Comparison of ENCODE assay signal across 10 cellular contexts in the genomic region with DNA sequence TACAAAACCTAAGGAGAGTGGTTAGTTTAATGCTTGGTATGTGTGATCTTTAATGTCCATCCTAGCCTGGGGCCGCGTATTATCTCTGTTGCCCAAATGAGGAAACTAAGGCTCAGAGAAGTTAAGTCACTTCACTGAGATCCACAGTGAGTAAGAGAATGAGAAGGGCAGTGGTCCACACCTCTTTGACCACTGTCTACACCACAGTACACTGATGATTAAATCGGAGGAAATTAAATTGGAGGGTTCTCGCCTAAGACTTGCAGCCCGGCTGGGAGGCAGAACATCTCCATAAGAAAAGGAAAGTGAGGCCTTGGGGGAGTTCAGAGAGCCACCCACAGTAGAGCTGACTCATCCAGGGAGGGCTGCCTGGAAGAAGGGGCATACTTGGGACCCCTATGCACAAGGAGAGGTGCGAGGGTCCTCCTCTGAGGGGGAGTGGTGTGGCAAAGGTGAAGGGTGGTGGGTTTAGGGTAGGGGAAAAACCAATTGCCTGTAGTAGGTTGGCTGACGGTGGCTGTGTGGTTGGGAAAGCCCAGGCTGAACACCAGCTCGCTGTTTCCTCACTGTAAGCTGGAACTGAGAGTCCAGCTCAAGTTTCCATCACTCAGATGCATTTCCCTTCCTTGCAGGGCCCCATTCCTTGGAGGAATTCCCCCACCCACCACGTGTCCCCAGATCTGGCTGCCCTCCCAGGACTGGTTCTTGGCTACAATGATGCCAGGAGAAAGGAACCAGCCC. TPM values are rescaled to one million over a fixed set of nuclear protein-coding genes. Genes with fewer than 3 reads are reported as not detected.
DNase-seq lines count a peak whose midpoint lies in the region; TF ChIP-seq lines count a peak whose summit lies in the region.
"Had no signal": no experiment of that assay in that cellular context is flagged by ENCODE, and none has a peak within 500 bp of the region (broad histone marks: within the 10 kb centered on the region; RNA-seq: fewer than 3 reads in every experiment).

No MANE protein-coding gene starts in this region.

- H3F3A ChIP-seq in MM.1S (ENCODE audit: insufficient read depth, low read length), result no peaks in the 10 kb centered on the region

- peak overlapping the region; percentile 84 for H3K27ac Mint-ChIP-seq in activated CD4-positive, alpha-beta memory T cell treated with anti-CD3 and anti-CD28 coated beads for 36 hours
- no peak overlapping the region for H3K27ac Mint-ChIP-seq in activated CD4-positive, alpha-beta memory T cell treated with anti-CD3 and anti-CD28 coated beads, Interleukin-2, amount 10 ng/mL, durations not matched to agents 7 days and 5 days
- H3K27ac Mint-ChIP-seq in activated CD4-positive, alpha-beta T cell treated with anti-CD3 and anti-CD28 coated beads, Interleukin-2, amount 10 ng/mL, durations not matched to agents 7 days and 5 days, result peak overlapping the region; percentile 33
- peak overlapping the region in 1 of 6 donors; percentile 46 for H3K27ac Mint-ChIP-seq in immature natural killer cell

- no peaks in the 10 kb centered on the region for H3K36me3 ChIP-seq in MM.1S (replicated peaks; ENCODE audit: insufficient read depth, low read length)

- H3K4me3 Mint-ChIP-seq in activated CD4-positive, alpha-beta memory T cell treated with anti-CD3 and anti-CD28 coated beads for 36 hours, result peak overlapping the region; percentile 42
- no peak overlapping the region for H3K4me3 Mint-ChIP-seq in activated CD4-positive, alpha-beta memory T cell treated with anti-CD3 and anti-CD28 coated beads, Interleukin-2, amount 10 ng/mL, durations not matched to agents 7 days and 5 days
- no peak overlapping the region for H3K4me3 Mint-ChIP-seq in activated CD4-positive, alpha-beta T cell treated with anti-CD3 and anti-CD28 coated beads, Interleukin-2, amount 10 ng/mL, durations not matched to agents 7 days and 5 days
- no peak overlapping the region for H3K4me3 Mint-ChIP-seq in immature natural killer cell

- no peak overlapping the region for H3K27ac ChIP-seq in MM.1S (ENCODE audit: low read length)
- H3K27ac ChIP-seq: VCaP had no signal

- peak; percentile 78 for DNase-seq in activated CD4-positive, alpha-beta memory T cell treated with anti-CD3 and anti-CD28 coated beads for 36 hours
- DNase-seq in activated CD4-positive, alpha-beta memory T cell treated with anti-CD3 and anti-CD28 coated beads, Interleukin-2, amount 10 ng/mL, durations not matched to agents 7 days and 5 days, result no peak
- no peak for DNase-seq in activated CD4-positive, alpha-beta T cell treated with anti-CD3 and anti-CD28 coated beads, Interleukin-2, amount 10 ng/mL, durations not matched to agents 7 days and 5 days
- DNase-seq in globus pallidus (ENCODE audit: low spot score), result peak; percentile 30
- peak; percentile 68 for DNase-seq in stimulated activated naive CD4-positive, alpha-beta T cell treated with Interleukin-2 at 50 U/mL for 16 hours (lab: John Stamatoyannopoulos, UW)
- DNase-seq in MM.1S, result no peak
- no peak for DNase-seq in retina
- DNase-seq in immature natural killer cell, result no peak
- DNase-seq: NCI-H1092 treated with DMSO at 0.1 percent for 48 hours had no signal

- no peaks in the 10 kb centered on the region for H3K27me3 Mint-ChIP-seq in activated CD4-positive, alpha-beta memory T cell treated with anti-CD3 and anti-CD28 coated beads for 36 hours
- no peaks in the 10 kb centered on the region for H3K27me3 Mint-ChIP-seq in activated CD4-positive, alpha-beta memory T cell treated with anti-CD3 and anti-CD28 coated beads, Interleukin-2, amount 10 ng/mL, durations not matched to agents 7 days and 5 days
- no peaks in the 10 kb centered on the region for H3K27me3 Mint-ChIP-seq in activated CD4-positive, alpha-beta T cell treated with anti-CD3 and anti-CD28 coated beads, Interleukin-2, amount 10 ng/mL, durations not matched to agents 7 days and 5 days
- peaks cover 2 to 7% (median 4%) of the 10 kb centered on the region in 3 donors for H3K27me3 Mint-ChIP-seq in immature natural killer cell (ENCODE audit: low read depth in 3 of 3)

- H3K4me1 Mint-ChIP-seq in activated CD4-positive, alpha-beta memory T cell treated with anti-CD3 and anti-CD28 coated beads for 36 hours (ENCODE audit: low read depth), result peaks cover 90% of the 10 kb centered on the region
- peaks cover 70% of the 10 kb centered on the region for H3K4me1 Mint-ChIP-seq in activated CD4-positive, alpha-beta memory T cell treated with anti-CD3 and anti-CD28 coated beads, Interleukin-2, amount 10 ng/mL, durations not matched to agents 7 days and 5 days
- peaks cover 89% of the 10 kb centered on the region for H3K4me1 Mint-ChIP-seq in activated CD4-positive, alpha-beta T cell treated with anti-CD3 and anti-CD28 coated beads, Interleukin-2, amount 10 ng/mL, durations not matched to agents 7 days and 5 days
- H3K4me1 Mint-ChIP-seq in immature natural killer cell, result peaks cover 35 to 37% of the 10 kb centered on the region in 2 donors

- no peaks in the 10 kb centered on the region for H3K27me3 ChIP-seq in MM.1S (replicated peaks; ENCODE audit: insufficient read depth, low read length)

- no peak overlapping the region for H3K4me3 ChIP-seq in MM.1S (ENCODE audit: low read length)

- H3K9ac ChIP-seq in MM.1S (ENCODE audit: low read length), result no peak overlapping the region

- POLR2A ChIA-PET in activated CD4-positive, alpha-beta memory T cell treated with anti-CD3 and anti-CD28 coated beads for 36 hours (lab: Charles Lee), result interaction anchor here (0.8 to 1.5 kb wide), 4 partner anchors 13 to 233 kb away, joined by 3 to 4 read pairs (median 4); no protein-coding TSS in a partner anchor
- POLR2A ChIA-PET in activated CD4-positive, alpha-beta memory T cell treated with anti-CD3 and anti-CD28 coated beads, Interleukin-2, amount 10 ng/mL, durations not matched to agents 7 days and 5 days (lab: Charles Lee), result no interaction called here
- POLR2A ChIA-PET in activated CD4-positive, alpha-beta T cell treated with anti-CD3 and anti-CD28 coated beads, Interleukin-2, amount 10 ng/mL, durations not matched to agents 7 days and 5 days (lab: Charles Lee), result no interaction called here

- no peak overlapping the region for H2AFZ ChIP-seq in MM.1S (ENCODE audit: low read length)

- CTCF ChIA-PET in activated CD4-positive, alpha-beta memory T cell treated with anti-CD3 and anti-CD28 coated beads for 36 hours (lab: Charles Lee), result interaction anchor here (0.7 to 4.2 kb wide), 6 partner anchors 13 to 30 kb away, joined by 3 to 33 read pairs (median 4); no protein-coding TSS in a partner anchor
- CTCF ChIA-PET in activated CD4-positive, alpha-beta memory T cell treated with anti-CD3 and anti-CD28 coated beads, Interleukin-2, amount 10 ng/mL, durations not matched to agents 7 days and 5 days (lab: Charles Lee), result interaction anchor here (0.7 to 1.1 kb wide), 2 partner anchors 13 to 18 kb away, joined by 3 to 5 read pairs; no protein-coding TSS in a partner anchor
- CTCF ChIA-PET in activated CD4-positive, alpha-beta T cell treated with anti-CD3 and anti-CD28 coated beads, Interleukin-2, amount 10 ng/mL, durations not matched to agents 7 days and 5 days (lab: Charles Lee), result interaction anchor here (1.3 kb wide), 1 partner anchor 9 kb away, joined by 4 read pairs; no protein-coding TSS in a partner anchor

- no peak overlapping the region for H3K4me2 ChIP-seq in MM.1S (ENCODE audit: low read depth, low read length)

- H3K79me2 ChIP-seq in MM.1S (ENCODE audit: low read length), result no peaks in the 10 kb centered on the region

- no peak for TF ChIP-seq CTCF in MM.1S (IDR thresholded peaks at IDR 0.05; ENCODE audit: low read length)

- no peaks in the 10 kb centered on the region for H3K36me3 Mint-ChIP-seq in activated CD4-positive, alpha-beta memory T cell treated with anti-CD3 and anti-CD28 coated beads for 36 hours
- no peaks in the 10 kb centered on the region for H3K36me3 Mint-ChIP-seq in activated CD4-positive, alpha-beta memory T cell treated with anti-CD3 and anti-CD28 coated beads, Interleukin-2, amount 10 ng/mL, durations not matched to agents 7 days and 5 days (ENCODE audit: low read depth)
- peaks cover 9% of the 10 kb centered on the region for H3K36me3 Mint-ChIP-seq in activated CD4-positive, alpha-beta T cell treated with anti-CD3 and anti-CD28 coated beads, Interleukin-2, amount 10 ng/mL, durations not matched to agents 7 days and 5 days (ENCODE audit: low read depth)
- no peaks in the 10 kb centered on the region for H3K36me3 Mint-ChIP-seq in immature natural killer cell

- H4K20me1 ChIP-seq in MM.1S (ENCODE audit: insufficient read depth, low read length), result no peaks in the 10 kb centered on the region

- intact Hi-C loops in activated CD4-positive, alpha-beta memory T cell treated with anti-CD3 and anti-CD28 coated beads for 36 hours (cut with micrococcal nuclease), result loop anchor here (1.0 kb wide), 4 partner anchors 8 to 193 kb away; partner anchors contain the start of gene ALG11

- no peaks in the 10 kb centered on the region for H3K9me2 ChIP-seq in MM.1S (replicated peaks; ENCODE audit: insufficient read depth, low read length)

- H3K4me1 ChIP-seq in MM.1S (ENCODE audit: low read length), result 0 out of 2 replicates have a peak, but pooled peaks cover 6% of the 10 kb centered on the region

- H3K9me3 Mint-ChIP-seq in activated CD4-positive, alpha-beta memory T cell treated with anti-CD3 and anti-CD28 coated beads for 36 hours, result no peaks in the 10 kb centered on the region
- H3K9me3 Mint-ChIP-seq in activated CD4-positive, alpha-beta memory T cell treated with anti-CD3 and anti-CD28 coated beads, Interleukin-2, amount 10 ng/mL, durations not matched to agents 7 days and 5 days, result no peaks in the 10 kb centered on the region
- no peaks in the 10 kb centered on the region for H3K9me3 Mint-ChIP-seq in activated CD4-positive, alpha-beta T cell treated with anti-CD3 and anti-CD28 coated beads, Interleukin-2, amount 10 ng/mL, durations not matched to agents 7 days and 5 days
- no peaks in the 10 kb centered on the region for H3K9me3 Mint-ChIP-seq in immature natural killer cell

- no peaks in the 10 kb centered on the region for H3K9me3 ChIP-seq in MM.1S (replicated peaks; ENCODE audit: insufficient read depth, low read length)

RNA-seq across cellular contexts. Expression of gene DHRS12, which starts 15.0 kb away (rescaled TPM):
- total RNA-seq in activated CD4-positive, alpha-beta memory T cell treated with anti-CD3 and anti-CD28 coated beads for 36 hours, result 1 to 10 TPM; 6.7 to 7.0 TPM
- total RNA-seq in activated CD4-positive, alpha-beta memory T cell treated with anti-CD3 and anti-CD28 coated beads, Interleukin-2, amount 10 ng/mL, durations not matched to agents 7 days and 5 days, result 1 to 10 TPM; 5.0 to 6.4 TPM
- total RNA-seq in activated CD4-positive, alpha-beta T cell treated with anti-CD3 and anti-CD28 coated beads, Interleukin-2, amount 10 ng/mL, durations not matched to agents 7 days and 5 days, result 1 to 10 TPM; 9.5 to 9.7 TPM
- polyA plus RNA-seq in immature natural killer cell, result 10 to 100 TPM in 2 of 3 donors, 1 to 10 TPM in 1; 9.7 to 11.4 (median 11.3) TPM

RNA-seq across cellular contexts. Expression of gene TMEM272, which starts 26.0 kb away (rescaled TPM):
- under 1 TPM; 0.10 to 0.31 TPM for total RNA-seq in activated CD4-positive, alpha-beta memory T cell treated with anti-CD3 and anti-CD28 coated beads for 36 hours
- total RNA-seq in activated CD4-positive, alpha-beta memory T cell treated with anti-CD3 and anti-CD28 coated beads, Interleukin-2, amount 10 ng/mL, durations not matched to agents 7 days and 5 days, result under 1 TPM; 0.15 to 0.28 TPM
- 1 to 10 TPM; 1.3 to 1.5 TPM for total RNA-seq in activated CD4-positive, alpha-beta T cell treated with anti-CD3 and anti-CD28 coated beads, Interleukin-2, amount 10 ng/mL, durations not matched to agents 7 days and 5 days
- polyA plus RNA-seq in immature natural killer cell, result not detected

RNA-seq across cellular contexts. Expression of gene CCDC70, which starts 42.8 kb away (rescaled TPM):
- total RNA-seq in activated CD4-positive, alpha-beta memory T cell treated with anti-CD3 and anti-CD28 coated beads for 36 hours, result not detected
- total RNA-seq in activated CD4-positive, alpha-beta memory T cell treated with anti-CD3 and anti-CD28 coated beads, Interleukin-2, amount 10 ng/mL, durations not matched to agents 7 days and 5 days, result not detected
- total RNA-seq in activated CD4-positive, alpha-beta T cell treated with anti-CD3 and anti-CD28 coated beads, Interleukin-2, amount 10 ng/mL, durations not matched to agents 7 days and 5 days, result not detected
- not detected for polyA plus RNA-seq in immature natural killer cell

Comparison
In these comparisons a context has a peak if more than half of its experiments do, and no peak if none do; other contexts are left out.
1. DNase-seq: peak in activated CD4-positive, alpha-beta memory T cell treated with anti-CD3 and anti-CD28 coated beads for 36 hours (single experiment), globus pallidus (single experiment) and stimulated activated naive CD4-positive, alpha-beta T cell treated with Interleukin-2 at 50 U/mL for 16 hours (single experiment); none in activated CD4-positive, alpha-beta memory T cell treated with anti-CD3 and anti-CD28 coated beads, Interleukin-2, amount 10 ng/mL, durations not matched to agents 7 days and 5 days (single experiment), activated CD4-positive, alpha-beta T cell treated with anti-CD3 and anti-CD28 coated beads, Interleukin-2, amount 10 ng/mL, durations not matched to agents 7 days and 5 days (single experiment), MM.1S (single experiment), retina (single experiment) and immature natural killer cell (0 of 3).